In the genomic region with DNA sequence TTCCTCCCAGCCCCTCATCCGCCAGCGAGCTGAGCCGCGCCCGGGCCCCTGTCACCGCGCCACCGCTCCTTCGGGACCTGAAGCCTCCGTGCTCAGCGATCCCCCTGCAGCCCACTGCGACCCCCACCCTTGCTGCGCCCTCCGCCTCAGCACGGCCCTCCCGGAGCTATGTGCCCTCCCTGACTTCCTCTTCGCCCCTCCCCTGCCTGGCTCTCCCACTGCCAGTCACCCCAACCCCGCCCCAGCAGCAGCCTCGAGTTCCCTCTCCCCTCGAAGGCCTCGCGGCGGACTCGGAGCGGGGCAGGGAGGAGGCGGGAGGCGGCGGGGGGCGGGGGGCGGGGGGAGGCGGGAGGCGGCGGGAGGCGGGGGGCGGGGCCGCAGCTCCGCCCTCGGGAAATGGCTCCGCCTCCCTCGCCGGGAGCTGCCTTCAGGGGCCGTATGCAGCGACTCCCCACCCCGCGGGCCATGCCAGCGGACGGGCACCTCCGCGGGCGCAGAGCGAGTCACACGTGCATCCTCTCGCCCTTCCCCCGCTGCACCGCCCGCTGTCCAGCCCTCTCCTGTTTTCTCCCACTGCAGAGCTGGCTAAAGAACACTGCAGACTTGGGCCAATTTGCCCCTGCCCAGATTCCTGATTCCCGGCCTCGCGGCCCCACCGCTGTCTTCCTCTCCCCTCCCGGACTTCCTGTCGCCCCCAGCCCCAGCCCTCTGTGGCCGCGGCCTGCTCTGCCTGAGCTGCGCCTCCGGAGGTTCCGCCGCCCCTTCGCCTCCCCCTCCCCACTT, we compare ENCODE assay signal across 8 cellular contexts. TPM values are rescaled to one million over a fixed set of nuclear protein-coding genes. Genes with fewer than 3 reads are reported as not detected.
DNase-seq lines count a peak whose midpoint lies in the region; ATAC-seq and TF ChIP-seq lines count a peak whose summit lies in the region.

No MANE protein-coding gene starts in this region.

- H4K20me1 ChIP-seq in DOHH2 (ENCODE audit: control insufficient read depth, insufficient read depth, low read depth, low read length) = no peaks in the 10 kb centered on the region

- H3K9me3 Mint-ChIP-seq in T-cell (no peaks in the 10 kb centered on the region), progenitor cell of endocrine pancreas (ENCODE audit: low read depth) (no peaks in the 10 kb centered on the region)

- intact Hi-C loops in left ventricle myocardium inferior (cut with micrococcal nuclease) = no loop called here

- H3K27me3 Mint-ChIP-seq in T-cell (no peaks in the 10 kb centered on the region), progenitor cell of endocrine pancreas (peaks cover 40% of the 10 kb centered on the region)

- peak overlapping the region; percentile 83 for H3K4me2 ChIP-seq in DOHH2 (ENCODE audit: low read length)

- H3K4me3 ChIP-seq in DOHH2 (ENCODE audit: low read length) (peak overlapping the region; percentile 61), HAP-1 (peak overlapping the region; percentile 50), left ventricle myocardium inferior (peak overlapping the region; percentile 72), upper lobe of left lung (peak overlapping the region; percentile 44 to 60 (median 52))

- H3K4me3 Mint-ChIP-seq in T-cell (peak overlapping the region; percentile 75 to 78 (median 77)), progenitor cell of endocrine pancreas (ENCODE audit: low read depth) (peak overlapping the region; percentile 81)

- H3K4me1 ChIP-seq in DOHH2 (ENCODE audit: control insufficient read depth, low read length) (peaks cover 9% of the 10 kb centered on the region), HAP-1 (peaks cover 7% of the 10 kb centered on the region), left ventricle myocardium inferior (peaks cover 54% of the 10 kb centered on the region), upper lobe of left lung (peaks cover 37 to 56% (median 42%) of the 10 kb centered on the region in 4 donors)

- no peak for TF ChIP-seq CTCF in DOHH2 (IDR thresholded peaks at IDR 0.05; ENCODE audit: low read depth, low read length, poor library complexity, severe bottlenecking)
- no peak for TF ChIP-seq CTCF in left ventricle myocardium inferior (IDR thresholded peaks at IDR 0.05; ENCODE audit: borderline replicate concordance)
- no peak for TF ChIP-seq CTCF in progenitor cell of endocrine pancreas (IDR thresholded peaks at IDR 0.05; ENCODE audit: unreplicated experiment)
- TF ChIP-seq CTCF in upper lobe of left lung (IDR thresholded peaks at IDR 0.05) = peak in 1 of 6 experiments; percentile 16

- peak in 3 of 4 donors; percentile 31 to 82 (median 40) for TF ChIP-seq POLR2A in upper lobe of left lung (IDR thresholded peaks at IDR 0.05)

- ATAC-seq in T-cell (replicated peaks in 1 of 4) = peak; percentile 80 to 86 (median 83)
- peak; percentile 92 to 95 for ATAC-seq in upper lobe of left lung (ENCODE audit: low FRiP score in 2 of 2)

- H3F3A ChIP-seq in DOHH2 (ENCODE audit: control insufficient read depth, insufficient read depth) = peaks cover 10% of the 10 kb centered on the region

- H3K36me3 ChIP-seq in DOHH2 (ENCODE audit: control insufficient read depth, low read length) (no peaks in the 10 kb centered on the region), HAP-1 (replicated peaks) (no peaks in the 10 kb centered on the region), left ventricle myocardium inferior (no peaks in the 10 kb centered on the region), upper lobe of left lung (no peaks in the 10 kb centered on the region)

- H3K27ac ChIP-seq in DOHH2 (ENCODE audit: low read depth, low read length) (peak overlapping the region; percentile 51), left ventricle myocardium inferior (replicated peaks) (peak overlapping the region; percentile 98), upper lobe of left lung (peak overlapping the region; percentile 92 to 100 (median 95))

- no peaks in the 10 kb centered on the region for H3K9me2 ChIP-seq in DOHH2 (replicated peaks; ENCODE audit: control insufficient read depth, low read length)

- H3K27me3 ChIP-seq in DOHH2 (ENCODE audit: control insufficient read depth, low read length) (peaks cover 2% of the 10 kb centered on the region; the same call in 1 of the 2 replicates), HAP-1 (ENCODE audit: low read depth) (no peaks in the 10 kb centered on the region), left ventricle myocardium inferior (ENCODE audit: low read depth) (no peaks in the 10 kb centered on the region), upper lobe of left lung (no peaks in the 10 kb centered on the region)

- peak overlapping the region; percentile 87 to 90 for H3K27ac Mint-ChIP-seq in T-cell
- peak overlapping the region; percentile 85 for H3K27ac Mint-ChIP-seq in progenitor cell of endocrine pancreas

- H3K79me2 ChIP-seq in DOHH2 (ENCODE audit: control insufficient read depth, low read length) = no peaks in the 10 kb centered on the region

- WGBS in upper lobe of left lung, 2 donors = 2 to 3% methylated on average over 18 to 48 of the region's 69 CpGs

- TF ChIP-seq EP300 in upper lobe of left lung (IDR thresholded peaks at IDR 0.05) = peak in 2 of 4 donors; percentile 21 to 75

- in situ Hi-C loops in HAP-1 (cut with MboI; ENCODE audit: low sequenced_read_pairs) = no loop called here

- no peaks in the 10 kb centered on the region for H3K9me3 ChIP-seq in DOHH2 (ENCODE audit: control insufficient read depth, insufficient read depth, low read length)
- H3K9me3 ChIP-seq in HAP-1 = no peaks in the 10 kb centered on the region
- H3K9me3 ChIP-seq in left ventricle myocardium inferior (replicated peaks) = no peaks in the 10 kb centered on the region
- H3K9me3 ChIP-seq in upper lobe of left lung = no peaks in the 10 kb centered on the region

- DNase-seq in HAP-1 (ENCODE audit: low spot score in 2 of 2) = peak; percentile 47 to 89
- peak; percentile 38 for DNase-seq in NCI-H128 (lab: John Stamatoyannopoulos, UW; ENCODE audit: unreplicated experiment)
- DNase-seq in T-cell = peak; percentile 47 to 86 (median 78)
- DNase-seq in amniotic epithelial cell (ENCODE audit: low read depth) = peak; percentile 79
- DNase-seq in left ventricle myocardium inferior = peak; percentile 90
- DNase-seq in progenitor cell of endocrine pancreas (ENCODE audit: low spot score, unreplicated experiment) = peak; percentile 68
- peak; percentile 96 to 97 for DNase-seq in upper lobe of left lung

- POLR2A ChIA-PET in T-cell (lab: Charles Lee) = interaction anchor here in 1 of 2 donors (0.6 kb wide), 1 partner anchor 327 kb away, joined by 3 read pairs; no protein-coding TSS in a partner anchor

- H3K4me1 Mint-ChIP-seq in T-cell (peaks cover 31 to 40% (median 38%) of the 10 kb centered on the region in 3 donors), progenitor cell of endocrine pancreas (ENCODE audit: low read depth) (peaks cover 2% of the 10 kb centered on the region)

- H3K36me3 Mint-ChIP-seq in T-cell (no peaks in the 10 kb centered on the region), progenitor cell of endocrine pancreas (ENCODE audit: insufficient read depth) (no peaks in the 10 kb centered on the region)

- CTCF ChIA-PET in T-cell (lab: Charles Lee) = interaction anchor here (0.6 to 4.0 kb wide), 5 partner anchors 9 to 129 kb away, joined by 3 to 22 read pairs (median 5); no protein-coding TSS in a partner anchor

RNA-seq across cellular contexts. Expression of a gene that starts 29.1 kb away (rescaled TPM):
- total RNA-seq in T-cell = 10 to 100 TPM; 21.7 to 35.0 (median 33.4) TPM
- total RNA-seq in left ventricle myocardium inferior = 40.5 TPM
- total RNA-seq in progenitor cell of endocrine pancreas = 83.6 and 85.4 TPM in 2 replicates
- 10 to 100 TPM; 45.1 to 82.3 (median 68.6) TPM for total RNA-seq in upper lobe of left lung

RNA-seq across cellular contexts. Expression of a gene that starts 32.7 kb away (rescaled TPM):
- under 1 TPM in 1 of 5 donors, not detected in 4; 0.20 TPM for total RNA-seq in T-cell
- total RNA-seq in left ventricle myocardium inferior = 2.1 TPM
- 8.9 and 10.1 TPM in 2 replicates for total RNA-seq in progenitor cell of endocrine pancreas
- total RNA-seq in upper lobe of left lung = 1 to 10 TPM in 5 of 6 donors, not detected in 1; 5.8 to 9.7 (median 7.0) TPM

Comparison
In these comparisons a context has a peak if more than half of its experiments do, and no peak if none do; other contexts are left out.
1. Peak in every context shown above with its lines: DNase-seq, ATAC-seq, H3K4me3 ChIP-seq and H3K27ac ChIP-seq.
2. DNase-seq: peak in every context shown above with its lines; median percentile 96 in upper lobe of left lung; 90 in left ventricle myocardium inferior; 79 in amniotic epithelial cell; 78 in T-cell; 68 in HAP-1; 68 in progenitor cell of endocrine pancreas; 38 in NCI-H128.